Comparison of ENCODE assay signal across 8 cellular contexts in genomic region chr20:31675828-31676533, GRCh38. TPM values are rescaled to one million over a fixed set of nuclear protein-coding genes. Genes with fewer than 3 reads are reported as not detected.
DNase-seq lines count a peak whose midpoint lies in the region; ATAC-seq and TF ChIP-seq lines count a peak whose summit lies in the region.

No MANE protein-coding gene starts in this region.

- H3F3A ChIP-seq in GM23248 (ENCODE audit: insufficient read depth): 0 out of 2 replicates have a peak, but pooled peaks cover 4% of the 10 kb centered on the region

- H3K4me1 ChIP-seq in GM23248 (ENCODE audit: insufficient read depth) (peaks cover 33% of the 10 kb centered on the region), lung (ENCODE audit: control insufficient read depth in 2 of 2, insufficient read depth in 2 of 2, low read length in 2 of 2) (peaks cover 49 to 64% of the 10 kb centered on the region in 2 donors)

- peaks cover 98% of the 10 kb centered on the region for H3K79me2 ChIP-seq in GM23248 (ENCODE audit: insufficient read depth)

- H4K20me1 ChIP-seq in GM23248 (ENCODE audit: insufficient read depth): no peaks in the 10 kb centered on the region

- H3K9me3 ChIP-seq in AG04450 (ENCODE audit: control insufficient read depth, insufficient read depth, low read length) (no peaks in the 10 kb centered on the region), GM23248 (ENCODE audit: low read depth) (no peaks in the 10 kb centered on the region), lung (ENCODE audit: control insufficient read depth in 2 of 2, insufficient read depth in 1 of 2, low read length in 1 of 2) (no peaks in the 10 kb centered on the region)

- CTCF ChIA-PET in AG04450 (lab: Charles Lee): interaction anchor here (1.0 to 3.0 kb wide), 5 partner anchors 15 to 63 kb away, joined by 3 to 13 read pairs (median 4); no protein-coding TSS in a partner anchor

- DNase-seq in AG04450 (ENCODE audit: low read depth, low spot score): no peak
- peak; percentile 20 for DNase-seq in GM23248
- DNase-seq in T follicular helper cell (ENCODE audit: low read depth): peak; percentile 26
- DNase-seq in lung (ENCODE audit: low spot score): peak; percentile 45
- peak; percentile 33 to 45 for DNase-seq in stimulated activated CD8-positive, alpha-beta memory T cell treated with anti-CD3 and anti-CD28 coated beads, Interleukin-4, amount 100 ng/mL, for 4 hours (ENCODE audit: low read depth in 2 of 2, low spot score in 1 of 2)

- H3K9me2 ChIP-seq in GM23248 (ENCODE audit: insufficient read depth): no peaks in the 10 kb centered on the region

- H3K27me3 ChIP-seq in AG04450 (ENCODE audit: control insufficient read depth, insufficient read depth, low read length) (no peaks in the 10 kb centered on the region), GM23248 (replicated peaks; ENCODE audit: insufficient read depth) (no peaks in the 10 kb centered on the region), lung (ENCODE audit: control insufficient read depth, insufficient read depth) (no peaks in the 10 kb centered on the region)

- ATAC-seq in lung (ENCODE audit: insufficient read depth, low FRiP score) (peak; percentile 30), HG02884 (IDR thresholded peaks at IDR 0.05; ENCODE audit: unreplicated experiment) (no peak), GM21717 (IDR thresholded peaks at IDR 0.05; ENCODE audit: unreplicated experiment) (no peak)

- TF ChIP-seq CTCF in AG04450 (IDR thresholded peaks at IDR 0.05; ENCODE audit: low read depth, low read length) (no peak), lung (IDR thresholded peaks at IDR 0.05; ENCODE audit: control extremely low read depth, extremely low read depth) (no peak)

- H3K36me3 ChIP-seq in GM23248 (ENCODE audit: low read depth): 0 out of 2 replicates have a peak, but pooled peaks cover 4% of the 10 kb centered on the region
- H3K36me3 ChIP-seq in lung (ENCODE audit: control insufficient read depth in 2 of 2, insufficient read depth in 2 of 2, low read length in 2 of 2): peaks cover 6 to 12% of the 10 kb centered on the region in 2 donors

- H3K9ac ChIP-seq in GM23248: no peak overlapping the region

- in situ Hi-C loops in GM23248 (cut with MboI): no loop called here

- WGBS in GM23248 (ENCODE audit: low coverage in 1 of 2, low lambda C conversion rate in 2 of 2, missing lambda C conversion rate in 2 of 2), 2 experiments: 81 to 87% methylated on average over 10 of the region's 10 CpGs
- 32 to 60% (median 40%) methylated on average over 10 of the region's 10 CpGs for WGBS in adipose tissue, 3 donors
- 32 to 42% methylated on average over 10 of the region's 10 CpGs for WGBS in lung, 2 donors

- H2AFZ ChIP-seq in GM23248: no peak overlapping the region

- H3K4me3 ChIP-seq in AG04450 (ENCODE audit: low read depth, low read length) (no peak overlapping the region), GM23248 (no peak overlapping the region), lung (no peak overlapping the region)

- H3K4me2 ChIP-seq in GM23248 (ENCODE audit: unreplicated experiment): no peak overlapping the region

- POLR2A ChIA-PET in AG04450 (lab: Yijun Ruan, JAX): interaction anchor here (0.6 to 1.8 kb wide), 3 partner anchors 22 to 47 kb away, joined by 5 to 8 read pairs (median 7); partner anchors contain the start of gene BCL2L1

- H3K27ac ChIP-seq in AG04450 (ENCODE audit: low read depth, low read length): peak overlapping the region; percentile 47
- H3K27ac ChIP-seq in GM23248: no peak overlapping the region
- H3K27ac ChIP-seq in adipose tissue (ENCODE audit: low read depth, low read length): peak overlapping the region; percentile 45
- peak overlapping the region; percentile 68 to 88 for H3K27ac ChIP-seq in lung (ENCODE audit: low read depth in 1 of 2, low read length in 1 of 2)

RNA-seq across cellular contexts. Expression of gene COX4I2, which starts 38.3 kb away (rescaled TPM):
- polyA plus RNA-seq in AG04450 (2011; rRNA removed) (not detected in 2 replicates), GM23248 (2016; fragmentation: Nextera tagmentation; extraction: Ambion mirVana) (not detected in 2 replicates), adipose tissue (10 to 100 TPM in 1 of 3 donors, 1 to 10 TPM in 2; 2.6 to 36.0 (median 9.3) TPM), lung (10 to 100 TPM; 21.0 to 51.8 TPM)
- polyA minus RNA-seq in AG04450 (2011; rRNA and poly(A)+ RNA removed): not detected in 2 replicates
- total RNA-seq in GM23248 (2014; rRNA removed; shearing (Covaris generic)): not detected in 2 replicates
- 10 to 100 TPM; 14.4 to 18.8 TPM for total RNA-seq in lung

RNA-seq across cellular contexts. Expression of gene BCL2L1, which starts 46.7 kb away (rescaled TPM):
- polyA plus RNA-seq in AG04450 (2011; rRNA removed) (57.5 and 58.6 TPM in 2 replicates), GM23248 (2016; fragmentation: Nextera tagmentation; extraction: Ambion mirVana) (56.2 and 56.3 TPM in 2 replicates), adipose tissue (10 to 100 TPM; 30.8 to 64.4 (median 63.7) TPM), lung (100 to 1,000 TPM; 107 to 120 TPM)
- polyA minus RNA-seq in AG04450 (2011; rRNA and poly(A)+ RNA removed): 37.9 and 48.8 TPM in 2 replicates
- total RNA-seq in GM23248 (2014; rRNA removed; shearing (Covaris generic)): 83.8 and 95.1 TPM in 2 replicates
- total RNA-seq in lung: 100 to 1,000 TPM; 113 to 150 TPM
